In genomic region chr9:86369810-86370209, GRCh38 we compare ENCODE assay signal across 32 cellular contexts. TPM values are rescaled to one million over a fixed set of nuclear protein-coding genes. Genes with fewer than 3 reads are reported as not detected.
DNase-seq lines count a peak whose midpoint lies in the region; ATAC-seq and TF ChIP-seq lines count a peak whose summit lies in the region.
"Had no signal": no experiment of that assay in that cellular context is flagged by ENCODE, and none has a peak within 500 bp of the region (broad histone marks: within the 10 kb centered on the region; RNA-seq: fewer than 3 reads in every experiment).

No MANE protein-coding gene starts in this region.

- H3K27me3 ChIP-seq in RWPE2 (ENCODE audit: insufficient read depth, poor library complexity, severe bottlenecking) (no peaks in the 10 kb centered on the region), osteoblast (ENCODE audit: insufficient read depth, low read length) (no peaks in the 10 kb centered on the region)
- H3K27me3 ChIP-seq: ascending aorta, BLaER1, tibial artery, vagina had no signal

- no peak for ATAC-seq in RWPE2 (ENCODE audit: low read depth)
- ATAC-seq in activated naive CD8-positive, alpha-beta T cell treated with anti-CD3 and anti-CD28 coated beads, Interleukin-2, amount 50 U/mL, for 24 hours = no peak
- no peak for ATAC-seq in activated T-cell treated with anti-CD3 and anti-CD28 coated beads, Interleukin-2, amount 50 U/mL, for 4 hours
- ATAC-seq in effector memory CD8-positive, alpha-beta T cell (replicated peaks) = no peak

- intact Hi-C loops in CD14-positive monocyte (cut with micrococcal nuclease) = no loop called here

- peaks cover 0 to 7% of the 10 kb centered on the region in 2 donors for H3K36me3 Mint-ChIP-seq in CD14-positive monocyte
- H3K36me3 Mint-ChIP-seq in activated naive CD8-positive, alpha-beta T cell treated with anti-CD3 and anti-CD28 coated beads, Interleukin-2, amount 50 U/mL, for 24 hours (ENCODE audit: low read depth) = peaks cover 22% of the 10 kb centered on the region
- H3K36me3 Mint-ChIP-seq in activated T-cell treated with anti-CD3 and anti-CD28 coated beads, Interleukin-2, amount 50 U/mL, for 4 hours (ENCODE audit: insufficient read depth) = peaks cover 1% of the 10 kb centered on the region
- peaks cover 4% of the 10 kb centered on the region for H3K36me3 Mint-ChIP-seq in effector memory CD8-positive, alpha-beta T cell (ENCODE audit: insufficient read depth)

- TF ChIP-seq CTCF in CD14-positive monocyte (IDR thresholded peaks at IDR 0.05) (no peak), RWPE2 (IDR thresholded peaks at IDR 0.05; ENCODE audit: poor library complexity, severe bottlenecking) (no peak), fibroblast of pulmonary artery (IDR thresholded peaks at IDR 0.05; ENCODE audit: low read length, missing control alignments) (no peak), osteoblast (IDR thresholded peaks at IDR 0.05; ENCODE audit: extremely low read depth, low read depth, low read length) (no peak)

- H3K36me3 ChIP-seq in RWPE2 (ENCODE audit: low read depth) (no peaks in the 10 kb centered on the region), osteoblast (ENCODE audit: insufficient read depth, low read length) (no peaks in the 10 kb centered on the region)
- H3K36me3 ChIP-seq: ascending aorta, BLaER1, esophagus squamous epithelium, gastroesophageal sphincter, HAP-1, tibial artery, vagina had no signal

- H3K4me2 ChIP-seq in osteoblast (ENCODE audit: insufficient read depth, low read length) = peak overlapping the region; percentile 19
- H3K4me2 ChIP-seq: BLaER1, KMS-11 had no signal

- H3K4me1 ChIP-seq in RWPE2 (ENCODE audit: insufficient read depth, poor library complexity, severe bottlenecking) (peaks cover 5% of the 10 kb centered on the region), osteoblast (ENCODE audit: insufficient read depth, low read length) (peaks cover 5% of the 10 kb centered on the region)
- H3K4me1 ChIP-seq: ascending aorta, BLaER1, esophagus squamous epithelium, gastroesophageal sphincter, HAP-1, tibial artery, vagina had no signal

- peak overlapping the region; percentile 19 for H3K27ac ChIP-seq in RWPE2 (ENCODE audit: poor library complexity, severe bottlenecking)
- peak overlapping the region; percentile 14 for H3K27ac ChIP-seq in osteoblast (ENCODE audit: low read depth, low read length)
- H3K27ac ChIP-seq: ascending aorta, BLaER1, gastroesophageal sphincter, KMS-11, tibial artery, vagina had no signal

- H3K4me1 Mint-ChIP-seq in CD14-positive monocyte = peaks cover 27% of the 10 kb centered on the region
- no peaks in the 10 kb centered on the region for H3K4me1 Mint-ChIP-seq in activated naive CD8-positive, alpha-beta T cell treated with anti-CD3 and anti-CD28 coated beads, Interleukin-2, amount 50 U/mL, for 24 hours
- H3K4me1 Mint-ChIP-seq in activated T-cell treated with anti-CD3 and anti-CD28 coated beads, Interleukin-2, amount 50 U/mL, for 4 hours (ENCODE audit: low read depth) = no peaks in the 10 kb centered on the region
- no peaks in the 10 kb centered on the region for H3K4me1 Mint-ChIP-seq in effector memory CD8-positive, alpha-beta T cell (ENCODE audit: low read depth in 2 of 2)
- H3K4me1 Mint-ChIP-seq: activated B cell treated with CpG ODN at 0.5 μM for 24 hours; activated naive CD8-positive, alpha-beta T cell treated with anti-CD3 and anti-CD28 coated beads for 36 hours; central memory CD8-positive, alpha-beta T cell; mesothelial cell of epicardium; naive B cell had no signal

- H3K4me3 ChIP-seq in RWPE2 (ENCODE audit: severe bottlenecking) (no peak overlapping the region), fibroblast of pulmonary artery (replicated peaks; ENCODE audit: low read depth, low read length) (no peak overlapping the region), osteoblast (ENCODE audit: insufficient read depth, low read length) (no peak overlapping the region)
- H3K4me3 ChIP-seq: ascending aorta, BLaER1, esophagus squamous epithelium, gastroesophageal sphincter, HAP-1, tibial artery, vagina had no signal

- H4K20me1 ChIP-seq in osteoblast (ENCODE audit: insufficient read depth, low read length) = no peaks in the 10 kb centered on the region
- H4K20me1 ChIP-seq: BLaER1 had no signal

- no peak overlapping the region for H3K4me3 Mint-ChIP-seq in CD14-positive monocyte
- no peak overlapping the region for H3K4me3 Mint-ChIP-seq in activated naive CD8-positive, alpha-beta T cell treated with anti-CD3 and anti-CD28 coated beads, Interleukin-2, amount 50 U/mL, for 24 hours
- H3K4me3 Mint-ChIP-seq in activated T-cell treated with anti-CD3 and anti-CD28 coated beads, Interleukin-2, amount 50 U/mL, for 4 hours = no peak overlapping the region
- no peak overlapping the region for H3K4me3 Mint-ChIP-seq in effector memory CD8-positive, alpha-beta T cell
- H3K4me3 Mint-ChIP-seq: activated B cell treated with CpG ODN at 0.5 μM for 24 hours; activated naive CD8-positive, alpha-beta T cell treated with anti-CD3 and anti-CD28 coated beads for 36 hours; central memory CD8-positive, alpha-beta T cell; mesothelial cell of epicardium; naive B cell had no signal

- no peak overlapping the region for H2AFZ ChIP-seq in osteoblast (ENCODE audit: low read length)

- H3K9me3 ChIP-seq in RWPE2 (ENCODE audit: severe bottlenecking) = no peaks in the 10 kb centered on the region
- H3K9me3 ChIP-seq in osteoblast (ENCODE audit: low read depth, low read length) = peaks cover 4% of the 10 kb centered on the region
- H3K9me3 ChIP-seq: HAP-1 had no signal

- peaks cover 7 to 21% (median 13%) of the 10 kb centered on the region in 3 donors for H3K27me3 Mint-ChIP-seq in CD14-positive monocyte (ENCODE audit: low read depth in 3 of 3)
- H3K27me3 Mint-ChIP-seq in activated naive CD8-positive, alpha-beta T cell treated with anti-CD3 and anti-CD28 coated beads, Interleukin-2, amount 50 U/mL, for 24 hours = peaks cover 25% of the 10 kb centered on the region
- H3K27me3 Mint-ChIP-seq in activated T-cell treated with anti-CD3 and anti-CD28 coated beads, Interleukin-2, amount 50 U/mL, for 4 hours (ENCODE audit: low read depth) = peaks cover 12% of the 10 kb centered on the region
- peaks cover 18 to 36% of the 10 kb centered on the region in 2 donors for H3K27me3 Mint-ChIP-seq in effector memory CD8-positive, alpha-beta T cell
- H3K27me3 Mint-ChIP-seq: progenitor cell of endocrine pancreas had no signal

- DNase-seq in CD14-positive monocyte (ENCODE audit: low spot score) = no peak
- no peak for DNase-seq in RWPE2 (ENCODE audit: low spot score)
- DNase-seq in fibroblast of pulmonary artery (ENCODE audit: low read depth) = peak; percentile 70
- DNase-seq in osteoblast (ENCODE audit: insufficient read length, low spot score, missing footprints) = no peak
- no peak for DNase-seq in activated naive CD8-positive, alpha-beta T cell treated with anti-CD3 and anti-CD28 coated beads, Interleukin-2, amount 50 U/mL, for 24 hours
- no peak for DNase-seq in activated T-cell treated with anti-CD3 and anti-CD28 coated beads, Interleukin-2, amount 50 U/mL, for 4 hours
- no peak for DNase-seq in effector memory CD8-positive, alpha-beta T cell
- DNase-seq: activated B cell treated with CpG ODN at 0.5 μM for 24 hours; activated CD4-positive, alpha-beta T cell treated with anti-CD3 and anti-CD28 coated beads, Interleukin-2, amount 50 U/mL, for 1 hour; activated gamma-delta T cell; activated naive CD8-positive, alpha-beta T cell treated with anti-CD3 and anti-CD28 coated beads for 36 hours; activated T-cell treated with anti-CD3 and anti-CD28 coated beads, Interleukin-2, amount 50 U/mL, for 1 hour; DMS79 treated with DMSO at 0.1 percent for 48 hours; esophagus squamous epithelium; GF-D8; naive B cell; NCI-H1417 treated with DMSO at 0.1 percent for 48 hours; NCI-H2081 treated with DMSO at 0.1 percent for 48 hours; NCI-H345; NCI-H748 treated with DMSO at 0.1 percent for 48 hours; stimulated activated CD4-positive, alpha-beta T cell treated with anti-CD3 and anti-CD28 coated beads, Interleukin-12 subunit alpha, Interleukin-12 subunit beta, amount 100 ng/mL, for 4 hours; stimulated activated CD4-positive, alpha-beta T cell treated with anti-CD3 and anti-CD28 coated beads, Interleukin-4, amount 100 ng/mL, for 1 hour; tibial artery had no signal

- H3K27ac Mint-ChIP-seq in CD14-positive monocyte = peak overlapping the region in 6 of 7 donors; percentile 55 to 90 (median 84)
- no peak overlapping the region for H3K27ac Mint-ChIP-seq in activated naive CD8-positive, alpha-beta T cell treated with anti-CD3 and anti-CD28 coated beads, Interleukin-2, amount 50 U/mL, for 24 hours
- no peak overlapping the region for H3K27ac Mint-ChIP-seq in effector memory CD8-positive, alpha-beta T cell
- H3K27ac Mint-ChIP-seq: activated B cell treated with CpG ODN at 0.5 μM for 24 hours; activated naive CD8-positive, alpha-beta T cell treated with anti-CD3 and anti-CD28 coated beads for 36 hours; mesothelial cell of epicardium; naive B cell; progenitor cell of endocrine pancreas had no signal

- peaks cover 16 to 37% (median 33%) of the 10 kb centered on the region in 7 donors for H3K9me3 Mint-ChIP-seq in CD14-positive monocyte
- H3K9me3 Mint-ChIP-seq in activated naive CD8-positive, alpha-beta T cell treated with anti-CD3 and anti-CD28 coated beads, Interleukin-2, amount 50 U/mL, for 24 hours = peaks cover 28% of the 10 kb centered on the region
- peaks cover 26% of the 10 kb centered on the region for H3K9me3 Mint-ChIP-seq in activated T-cell treated with anti-CD3 and anti-CD28 coated beads, Interleukin-2, amount 50 U/mL, for 4 hours
- peaks cover 4 to 20% of the 10 kb centered on the region in 2 donors for H3K9me3 Mint-ChIP-seq in effector memory CD8-positive, alpha-beta T cell

- H3K79me2 ChIP-seq in osteoblast (ENCODE audit: insufficient read depth, low read length) = no peaks in the 10 kb centered on the region

RNA-seq across cellular contexts. Expression of gene TUT7, which starts 15.6 kb away (rescaled TPM):
- polyA plus RNA-seq in CD14-positive monocyte = 10 to 100 TPM; 14.2 to 27.9 TPM
- total RNA-seq in osteoblast = 39.8 and 46.9 TPM in 2 replicates
- 10 to 100 TPM; 26.4 to 36.7 (median 29.8) TPM for total RNA-seq in activated T-cell treated with anti-CD3 and anti-CD28 coated beads, Interleukin-2, amount 50 U/mL, for 4 hours

Comparison
In these comparisons a context has a peak if more than half of its experiments do, and no peak if none do; other contexts are left out.
1. H3K27ac Mint-ChIP-seq: peak in CD14-positive monocyte (6 of 7); none in activated naive CD8-positive, alpha-beta T cell treated with anti-CD3 and anti-CD28 coated beads, Interleukin-2, amount 50 U/mL, for 24 hours (single experiment) and effector memory CD8-positive, alpha-beta T cell (0 of 2).